ENCODE assay signal across 11 cellular contexts in genomic region chr13:21436582-21436981, GRCh38. TPM values are rescaled to one million over a fixed set of nuclear protein-coding genes. Genes with fewer than 3 reads are reported as not detected.
A peak's percentile ranks its signal among the peaks of the same experiment; 100 is the strongest.
DNase-seq lines count a peak whose midpoint lies in the region; ATAC-seq and TF ChIP-seq lines count a peak whose summit lies in the region.
"Had no signal": no experiment of that assay in that cellular context is flagged by ENCODE, and none has a peak within 500 bp of the region (broad histone marks: within the 10 kb centered on the region; RNA-seq: fewer than 3 reads in every experiment).

No MANE protein-coding gene starts in this region.

- H3K4me3 ChIP-seq in RWPE2 (ENCODE audit: severe bottlenecking) (no peak overlapping the region), gastroesophageal sphincter (no peak overlapping the region)
- H3K4me3 ChIP-seq: pancreas had no signal

- H3K36me3 Mint-ChIP-seq in activated CD4-positive, alpha-beta T cell treated with anti-CD3 and anti-CD28 coated beads, Interleukin-2, amount 10 ng/mL, durations not matched to agents 24 days and 14 days (ENCODE audit: low read depth), result peaks cover 30% of the 10 kb centered on the region

- ATAC-seq in RWPE2 (ENCODE audit: low read depth), result no peak
- no peak for ATAC-seq in gastroesophageal sphincter

- H3K36me3 ChIP-seq in RWPE2 (ENCODE audit: low read depth) (peaks cover 5% of the 10 kb centered on the region; the same call in 1 of the 2 replicates), gastroesophageal sphincter (no peaks in the 10 kb centered on the region)
- H3K36me3 ChIP-seq: pancreas had no signal

- H3K27me3 ChIP-seq in RWPE2 (ENCODE audit: insufficient read depth, poor library complexity, severe bottlenecking) (no peaks in the 10 kb centered on the region), gastroesophageal sphincter (no peaks in the 10 kb centered on the region)
- H3K27me3 ChIP-seq: pancreas had no signal

- H3K9me3 Mint-ChIP-seq in activated CD4-positive, alpha-beta T cell treated with anti-CD3 and anti-CD28 coated beads, Interleukin-2, amount 10 ng/mL, durations not matched to agents 24 days and 14 days, result peaks cover 11% of the 10 kb centered on the region

- H3K27ac Mint-ChIP-seq in activated CD4-positive, alpha-beta T cell treated with anti-CD3 and anti-CD28 coated beads, Interleukin-2, amount 10 ng/mL, durations not matched to agents 24 days and 14 days, result peak overlapping the region; percentile 76

- TF ChIP-seq EP300 in gastroesophageal sphincter (IDR thresholded peaks at IDR 0.05), result no peak

- no peak for TF ChIP-seq POLR2A in gastroesophageal sphincter (IDR thresholded peaks at IDR 0.05)

- no peak for TF ChIP-seq CTCF in RWPE2 (IDR thresholded peaks at IDR 0.05; ENCODE audit: poor library complexity, severe bottlenecking)
- TF ChIP-seq CTCF in gastroesophageal sphincter (IDR thresholded peaks at IDR 0.05), result no peak

- H3K9me3 ChIP-seq in RWPE2 (ENCODE audit: severe bottlenecking) (no peaks in the 10 kb centered on the region), gastroesophageal sphincter (peaks cover 0 to 17% (median 0%) of the 10 kb centered on the region in 3 donors)
- H3K9me3 ChIP-seq: pancreas, SK-N-SH had no signal

- H3K27ac ChIP-seq in RWPE2 (ENCODE audit: poor library complexity, severe bottlenecking) (peak overlapping the region; percentile 20), gastroesophageal sphincter (peak overlapping the region; percentile 38 to 63 (median 51)), substantia nigra (ENCODE audit: low read depth, low read length, poor library complexity, severe bottlenecking) (peak overlapping the region; percentile 75)

- H3K4me3 Mint-ChIP-seq in activated CD4-positive, alpha-beta T cell treated with anti-CD3 and anti-CD28 coated beads, Interleukin-2, amount 10 ng/mL, durations not matched to agents 24 days and 14 days, result peak overlapping the region; percentile 15

- peaks cover 31% of the 10 kb centered on the region for H3K4me1 Mint-ChIP-seq in activated CD4-positive, alpha-beta T cell treated with anti-CD3 and anti-CD28 coated beads, Interleukin-2, amount 10 ng/mL, durations not matched to agents 24 days and 14 days

- intact Hi-C loops in activated CD4-positive, alpha-beta T cell treated with anti-CD3 and anti-CD28 coated beads, Interleukin-2, amount 10 ng/mL, durations not matched to agents 24 days and 14 days (cut with micrococcal nuclease), result loop anchor here (5.0 kb wide), 1 partner anchor 39 kb away; no protein-coding TSS in a partner anchor

- H3K27me3 Mint-ChIP-seq in activated CD4-positive, alpha-beta T cell treated with anti-CD3 and anti-CD28 coated beads, Interleukin-2, amount 10 ng/mL, durations not matched to agents 24 days and 14 days, result no peaks in the 10 kb centered on the region

- 92 to 94% methylated on average over 6 of the region's 6 CpGs for WGBS in gastroesophageal sphincter (ENCODE audit: low coverage in 1 of 2), 2 donors

- DNase-seq in activated CD4-positive, alpha-beta T cell treated with anti-CD3 and anti-CD28 coated beads, Interleukin-2, amount 10 ng/mL, durations not matched to agents 24 days and 14 days, result no peak
- no peak for DNase-seq in activated CD4-positive, alpha-beta T cell treated with anti-CD3 and anti-CD28 coated beads, Interleukin-2, amount 50 U/mL, for 4 hours
- DNase-seq in RWPE2 (ENCODE audit: low spot score) (no peak), substantia nigra (lab: John Stamatoyannopoulos, UW) (no peak), Ammon's horn (ENCODE audit: low spot score) (no peak), NCI-H1436 (lab: John Stamatoyannopoulos, UW) (no peak), NOMO-1 (lab: John Stamatoyannopoulos, UW; ENCODE audit: unreplicated experiment in 2 of 2) (no peak)
- DNase-seq: NCI-H446, SK-N-SH had no signal

- peaks cover 4% of the 10 kb centered on the region for H3K4me1 ChIP-seq in RWPE2 (ENCODE audit: insufficient read depth, poor library complexity, severe bottlenecking)
- H3K4me1 ChIP-seq in gastroesophageal sphincter, result peaks cover 0 to 14% (median 9%) of the 10 kb centered on the region in 3 donors

RNA-seq across cellular contexts. Expression of gene ZDHHC20, which starts 22.5 kb away (rescaled TPM):
- total RNA-seq in activated CD4-positive, alpha-beta T cell treated with anti-CD3 and anti-CD28 coated beads, Interleukin-2, amount 10 ng/mL, durations not matched to agents 24 days and 14 days, result 64.7 and 65.4 TPM in 2 replicates
- total RNA-seq in gastroesophageal sphincter, result 10 to 100 TPM; 42.8 to 67.1 (median 58.3) TPM

Comparison
In these comparisons a context has a peak if more than half of its experiments do, and no peak if none do; other contexts are left out.
1. H3K27ac ChIP-seq: peak in every context shown above with its lines; median percentile 75 in substantia nigra; 51 in gastroesophageal sphincter; 20 in RWPE2.